8 cellular contexts compared by ENCODE assay signal in the genomic region with DNA sequence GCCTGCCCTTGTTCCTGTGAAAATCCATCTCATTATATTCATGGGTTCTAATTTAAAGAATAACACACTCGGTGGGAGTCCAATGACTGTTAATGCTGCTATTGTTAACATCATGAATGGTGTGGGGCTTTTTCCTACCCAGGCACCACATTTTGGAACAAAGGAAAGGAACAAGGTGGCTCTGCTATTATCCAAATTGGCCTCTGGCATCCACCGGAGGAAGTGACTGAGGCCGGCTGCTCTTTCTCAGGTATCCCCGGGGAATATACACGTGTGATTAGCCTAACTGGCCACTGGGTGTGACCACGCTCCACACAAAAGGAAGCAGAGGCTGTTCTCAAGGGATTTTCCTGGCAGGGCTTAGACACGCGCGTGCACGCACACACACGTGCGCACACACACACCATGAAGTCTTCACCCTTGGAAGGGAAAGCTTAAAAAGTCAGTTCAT.
DNase-seq lines count a peak whose midpoint lies in the region; ATAC-seq and TF ChIP-seq lines count a peak whose summit lies in the region.

No MANE protein-coding gene starts in this region.

- H3K27me3 ChIP-seq in mesendoderm (ENCODE audit: insufficient read depth, low read length, poor library complexity): no peaks in the 10 kb centered on the region

- no CpG with 5 or more reads among the region's 12 CpGs for WGBS in mesendoderm (ENCODE audit: extremely low coverage, insufficient coverage, low lambda C conversion rate)

- no peak overlapping the region for H2BK15ac ChIP-seq in mesendoderm (replicated peaks; ENCODE audit: low read depth)

- H2AK5ac ChIP-seq in mesendoderm (ENCODE audit: low read length): no peak overlapping the region

- BruUV-seq in Calu3 (replicated peaks; lab: Mats Ljungman, UMichigan): no TSS peak

- ATAC-seq in HG02763 (IDR thresholded peaks at IDR 0.05; ENCODE audit: unreplicated experiment) (no peak), HG03521 (IDR thresholded peaks at IDR 0.05; ENCODE audit: unreplicated experiment) (no peak)
- ATAC-seq in stimulated activated effector memory CD8-positive, alpha-beta T cell treated with anti-CD3 and anti-CD28 coated beads, Interleukin-12 subunit alpha, Interleukin-12 subunit beta, amount 100 ng/mL, for 72 hours: no peak

- H3K9ac ChIP-seq in mesendoderm (ENCODE audit: low read length): no peak overlapping the region

- TF ChIP-seq CTCF in Calu3 (IDR thresholded peaks at IDR 0.05; ENCODE audit: unreplicated experiment) (no peak), chondrocyte (IDR thresholded peaks at IDR 0.05) (peak; percentile 18)

- no peak overlapping the region for H3K27ac Mint-ChIP-seq in Calu3 (ENCODE audit: unreplicated experiment)
- H3K27ac Mint-ChIP-seq in chondrocyte (ENCODE audit: unreplicated experiment): no peak overlapping the region
- no peak overlapping the region for H3K27ac Mint-ChIP-seq in stimulated activated effector memory CD8-positive, alpha-beta T cell treated with anti-CD3 and anti-CD28 coated beads, Interleukin-12 subunit alpha, Interleukin-12 subunit beta, amount 100 ng/mL, for 72 hours

- H4K5ac ChIP-seq in mesendoderm (ENCODE audit: low read length): no peak overlapping the region

- no peak overlapping the region for H3K56ac ChIP-seq in mesendoderm (ENCODE audit: low read length)

- no peaks in the 10 kb centered on the region for H3K27me3 Mint-ChIP-seq in Calu3 (ENCODE audit: unreplicated experiment)
- H3K27me3 Mint-ChIP-seq in chondrocyte (ENCODE audit: low read depth): peaks cover 4% of the 10 kb centered on the region

- no peak overlapping the region for H3K4ac ChIP-seq in mesendoderm (ENCODE audit: low read depth, low read length)

- CTCF ChIA-PET in Calu3 (lab: Charles Lee): no interaction called here

- intact Hi-C loops in Calu3 (cut with micrococcal nuclease; ENCODE audit: unreplicated experiment): no loop called here

- H3K23ac ChIP-seq in mesendoderm (ENCODE audit: low read length): no peak overlapping the region

- H3K79me2 ChIP-seq in mesendoderm (ENCODE audit: control insufficient read depth, insufficient read depth, low read length): no peaks in the 10 kb centered on the region

- H3K4me1 ChIP-seq in mesendoderm (ENCODE audit: control insufficient read depth, low read depth, low read length): no peaks in the 10 kb centered on the region

- H4K8ac ChIP-seq in mesendoderm (ENCODE audit: low read depth, low read length): no peak overlapping the region

- H3K9me3 Mint-ChIP-seq in Calu3 (ENCODE audit: low read depth, unreplicated experiment) (no peaks in the 10 kb centered on the region), chondrocyte (ENCODE audit: low read depth) (peaks cover 9% of the 10 kb centered on the region)
- H3K9me3 Mint-ChIP-seq in stimulated activated effector memory CD8-positive, alpha-beta T cell treated with anti-CD3 and anti-CD28 coated beads, Interleukin-12 subunit alpha, Interleukin-12 subunit beta, amount 100 ng/mL, for 72 hours: no peaks in the 10 kb centered on the region

- H3K27ac ChIP-seq in mesendoderm (ENCODE audit: low read depth, low read length): no peak overlapping the region

- no peaks in the 10 kb centered on the region for H3K36me3 ChIP-seq in mesendoderm (ENCODE audit: control insufficient read depth, insufficient read depth, low read length)

- no peaks in the 10 kb centered on the region for H3K79me1 ChIP-seq in mesendoderm (ENCODE audit: low read length)

- no peak overlapping the region for H2BK120ac ChIP-seq in mesendoderm (ENCODE audit: low read depth, low read length)

- H3K36me3 Mint-ChIP-seq in Calu3 (ENCODE audit: insufficient read depth, unreplicated experiment) (no peaks in the 10 kb centered on the region), chondrocyte (ENCODE audit: low read depth) (no peaks in the 10 kb centered on the region)
- no peaks in the 10 kb centered on the region for H3K36me3 Mint-ChIP-seq in stimulated activated effector memory CD8-positive, alpha-beta T cell treated with anti-CD3 and anti-CD28 coated beads, Interleukin-12 subunit alpha, Interleukin-12 subunit beta, amount 100 ng/mL, for 72 hours

- H3K4me3 ChIP-seq in mesendoderm (ENCODE audit: low read length): no peak overlapping the region

- H3K4me1 Mint-ChIP-seq in Calu3 (ENCODE audit: low read depth, unreplicated experiment) (no peaks in the 10 kb centered on the region), chondrocyte (ENCODE audit: low read depth) (no peaks in the 10 kb centered on the region)
- peaks cover 13% of the 10 kb centered on the region for H3K4me1 Mint-ChIP-seq in stimulated activated effector memory CD8-positive, alpha-beta T cell treated with anti-CD3 and anti-CD28 coated beads, Interleukin-12 subunit alpha, Interleukin-12 subunit beta, amount 100 ng/mL, for 72 hours

- H3K18ac ChIP-seq in mesendoderm (ENCODE audit: low read length): no peak overlapping the region

- no peak overlapping the region for H2BK5ac ChIP-seq in mesendoderm (ENCODE audit: low read length)

- DNase-seq in Calu3: peak; percentile 9
- DNase-seq in NCI-H2081 treated with DMSO at 0.1 percent for 48 hours (lab: John Stamatoyannopoulos, UW): peak; percentile 71
- DNase-seq in chondrocyte (ENCODE audit: low spot score): no peak
- peak; percentile 88 for DNase-seq in mesendoderm
- DNase-seq in stimulated activated effector memory CD8-positive, alpha-beta T cell treated with anti-CD3 and anti-CD28 coated beads, Interleukin-12 subunit alpha, Interleukin-12 subunit beta, amount 100 ng/mL, for 72 hours (ENCODE audit: low spot score in 2 of 2): no peak
- no peak for DNase-seq in GF-D8 (lab: John Stamatoyannopoulos, UW)

- H3K4me2 ChIP-seq in mesendoderm (ENCODE audit: low read length): no peak overlapping the region

- H3K4me3 Mint-ChIP-seq in Calu3 (ENCODE audit: low read depth, unreplicated experiment) (no peak overlapping the region), chondrocyte (ENCODE audit: unreplicated experiment) (no peak overlapping the region)
- H3K4me3 Mint-ChIP-seq in stimulated activated effector memory CD8-positive, alpha-beta T cell treated with anti-CD3 and anti-CD28 coated beads, Interleukin-12 subunit alpha, Interleukin-12 subunit beta, amount 100 ng/mL, for 72 hours: no peak overlapping the region

Comparison
In these comparisons a context has a peak if more than half of its experiments do, and no peak if none do; other contexts are left out.
1. DNase-seq: peak in Calu3 (single experiment), NCI-H2081 treated with DMSO at 0.1 percent for 48 hours (single experiment) and mesendoderm (single experiment); none in chondrocyte (single experiment), stimulated activated effector memory CD8-positive, alpha-beta T cell treated with anti-CD3 and anti-CD28 coated beads, Interleukin-12 subunit alpha, Interleukin-12 subunit beta, amount 100 ng/mL, for 72 hours (0 of 2) and GF-D8 (single experiment).